24 cellular contexts compared by ENCODE assay signal in the genomic region with DNA sequence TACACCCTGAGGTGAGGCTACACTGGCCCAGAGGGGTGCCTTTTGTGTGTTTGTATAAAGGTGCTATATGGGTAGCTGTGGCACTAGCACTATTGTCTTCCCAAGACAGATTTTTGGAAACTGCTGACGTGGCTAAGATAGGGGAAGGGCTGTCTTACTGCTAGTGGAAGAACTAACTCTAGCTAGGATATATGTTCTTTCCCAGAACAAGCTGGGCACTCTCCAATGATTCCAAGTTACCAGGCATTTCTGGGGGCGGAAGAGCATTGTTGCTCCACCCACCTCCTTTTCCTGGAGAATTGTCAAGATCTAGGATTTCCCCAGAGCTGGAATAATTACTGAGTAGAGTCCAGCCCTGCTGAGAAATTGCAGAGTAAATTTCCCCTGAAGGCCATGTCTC.
A peak's percentile ranks its signal among the peaks of the same experiment; 100 is the strongest.
DNase-seq lines count a peak whose midpoint lies in the region; ATAC-seq, FAIRE-seq and TF ChIP-seq lines count a peak whose summit lies in the region.
"Had no signal": no experiment of that assay in that cellular context is flagged by ENCODE, and none has a peak within 500 bp of the region (broad histone marks: within the 10 kb centered on the region; RNA-seq: fewer than 3 reads in every experiment).

No MANE protein-coding gene starts in this region.

- H2BK5ac ChIP-seq in IMR-90 (ENCODE audit: low read depth, low read length, poor library complexity, severe bottlenecking), result no peak overlapping the region

- H2AK5ac ChIP-seq in IMR-90 (ENCODE audit: low read depth, low read length), result no peak overlapping the region

- H4K5ac ChIP-seq in IMR-90 (ENCODE audit: low read depth, low read length), result no peak overlapping the region

- H3K4me1 Mint-ChIP-seq in astrocyte (ENCODE audit: low read depth, unreplicated experiment), result peaks cover 7% of the 10 kb centered on the region
- H3K4me1 Mint-ChIP-seq: immature natural killer cell had no signal

- no peak overlapping the region for H3K4me2 ChIP-seq in IMR-90 (ENCODE audit: low read depth, low read length)
- no peak overlapping the region for H3K4me2 ChIP-seq in astrocyte (ENCODE audit: low read length)
- no peak overlapping the region for H3K4me2 ChIP-seq in osteoblast (ENCODE audit: insufficient read depth, low read length)

- no peak overlapping the region for H3K9ac ChIP-seq in IMR-90 (ENCODE audit: low read depth, low read length)
- H3K9ac ChIP-seq in astrocyte (ENCODE audit: low read length), result no peak overlapping the region

- in situ Hi-C loops in IMR-90 (cut with MboI; ENCODE audit: low sequenced_read_pairs), result no loop called here

- H3K27me3 ChIP-seq in IMR-90 (ENCODE audit: control insufficient read depth, insufficient read depth, low read length) (no peaks in the 10 kb centered on the region), astrocyte (ENCODE audit: insufficient read depth, low read length) (no peaks in the 10 kb centered on the region), foreskin keratinocyte (no peaks in the 10 kb centered on the region), suprapubic skin (no peaks in the 10 kb centered on the region), osteoblast (ENCODE audit: insufficient read depth, low read length) (no peaks in the 10 kb centered on the region)
- H3K27me3 ChIP-seq: esophagus muscularis mucosa, heart left ventricle, right atrium auricular region, thyroid gland had no signal

- H3K79me2 ChIP-seq in astrocyte (ENCODE audit: insufficient read depth, low read length) (no peaks in the 10 kb centered on the region), osteoblast (ENCODE audit: insufficient read depth, low read length) (no peaks in the 10 kb centered on the region)

- no peak overlapping the region for H2AK9ac ChIP-seq in IMR-90 (replicated peaks; ENCODE audit: low read depth, low read length, poor library complexity)

- H4K91ac ChIP-seq in IMR-90 (ENCODE audit: insufficient read depth, low read depth, low read length), result no peak overlapping the region

- H3K18ac ChIP-seq in IMR-90 (ENCODE audit: low read depth, low read length), result no peak overlapping the region

- H3K27me3 Mint-ChIP-seq in astrocyte (ENCODE audit: low read depth, unreplicated experiment), result no peaks in the 10 kb centered on the region
- H3K27me3 Mint-ChIP-seq: activated CD8-positive, alpha-beta T cell treated with anti-CD3 and anti-CD28 coated beads for 36 hours had no signal

- no peak overlapping the region for H3K4me3 Mint-ChIP-seq in astrocyte (ENCODE audit: unreplicated experiment)
- H3K4me3 Mint-ChIP-seq: activated CD8-positive, alpha-beta T cell treated with anti-CD3 and anti-CD28 coated beads for 36 hours; CD8-positive, alpha-beta T cell; immature natural killer cell had no signal

- H3K4ac ChIP-seq in IMR-90 (ENCODE audit: low read depth, low read length), result no peak overlapping the region

- ATAC-seq in IMR-90 (ENCODE audit: low read depth) (no peak; the same call in 1 of the 2 replicates), foreskin keratinocyte (peak; percentile 2), HG02970 (IDR thresholded peaks at IDR 0.05; ENCODE audit: low FRiP score, unreplicated experiment) (no peak)
- ATAC-seq: activated CD8-positive, alpha-beta T cell treated with anti-CD3 and anti-CD28 coated beads for 36 hours; CD8-positive, alpha-beta T cell; heart left ventricle had no signal

- intact Hi-C loops in IMR-90 (cut with micrococcal nuclease), result no loop called here

- H3K4me1 ChIP-seq in IMR-90 (ENCODE audit: control insufficient read depth, insufficient read depth, low read length) (peaks cover 6% of the 10 kb centered on the region), astrocyte (ENCODE audit: insufficient read depth, low read length) (no peaks in the 10 kb centered on the region), foreskin keratinocyte (peaks cover 28% of the 10 kb centered on the region), suprapubic skin (peaks cover 30% of the 10 kb centered on the region), osteoblast (ENCODE audit: insufficient read depth, low read length) (peaks cover 5% of the 10 kb centered on the region)
- H3K4me1 ChIP-seq: esophagus muscularis mucosa, heart left ventricle, right atrium auricular region, thyroid gland had no signal

- H4K8ac ChIP-seq in IMR-90 (ENCODE audit: low read depth in 2 of 2, low read length in 2 of 2), result no peak overlapping the region

- no TSS peak for BruUV-seq in IMR-90 (replicated peaks; lab: Mats Ljungman, UMichigan)

- DNase-seq in IMR-90 (peak; percentile 16), astrocyte (ENCODE audit: low read depth) (peak; percentile 52), foreskin keratinocyte (peak in 1 of 2 donors; percentile 24), suprapubic skin (ENCODE audit: low spot score in 2 of 2) (no peak), frontal cortex (ENCODE audit: low spot score in 2 of 2) (no peak), osteoblast (ENCODE audit: insufficient read length, low spot score, missing footprints) (no peak)
- DNase-seq: activated CD4-positive, CD25-positive, alpha-beta regulatory T cell; activated CD8-positive, alpha-beta T cell treated with anti-CD3 and anti-CD28 coated beads for 36 hours; amniotic stem cell; CD8-positive, alpha-beta T cell; central memory CD4-positive, alpha-beta T cell; GOT3; heart left ventricle; immature natural killer cell; Karpas-422; NCI-H1092 treated with DMSO at 0.1 percent for 48 hours; NCI-H2081 treated with DMSO at 0.1 percent for 48 hours; NCI-H524; T1000; thyroid gland had no signal

- no peak overlapping the region for H2BK120ac ChIP-seq in IMR-90 (ENCODE audit: low read depth, low read length)

- H3K4me3 ChIP-seq in IMR-90 (ENCODE audit: insufficient read depth, low read depth, low read length) (no peak overlapping the region), astrocyte (ENCODE audit: insufficient read depth, low read depth, low read length) (no peak overlapping the region), suprapubic skin (no peak overlapping the region), osteoblast (ENCODE audit: insufficient read depth, low read length) (no peak overlapping the region)
- H3K4me3 ChIP-seq: esophagus muscularis mucosa, heart left ventricle, right atrium auricular region, thyroid gland had no signal

- H2BK20ac ChIP-seq in IMR-90 (ENCODE audit: low read depth, low read length), result no peak overlapping the region

- H3K27ac Mint-ChIP-seq in astrocyte (ENCODE audit: unreplicated experiment), result no peak overlapping the region
- H3K27ac Mint-ChIP-seq: activated CD8-positive, alpha-beta T cell treated with anti-CD3 and anti-CD28 coated beads for 36 hours; CD8-positive, alpha-beta T cell; immature natural killer cell had no signal

- no peaks in the 10 kb centered on the region for H3K9me3 Mint-ChIP-seq in astrocyte (ENCODE audit: unreplicated experiment)
- H3K9me3 Mint-ChIP-seq: activated CD8-positive, alpha-beta T cell treated with anti-CD3 and anti-CD28 coated beads for 36 hours; CD8-positive, alpha-beta T cell had no signal

- H3K9me3 ChIP-seq in IMR-90 (ENCODE audit: control insufficient read depth, insufficient read depth, low read length) (no peaks in the 10 kb centered on the region), astrocyte (ENCODE audit: insufficient read depth, low read depth, low read length) (no peaks in the 10 kb centered on the region), suprapubic skin (no peaks in the 10 kb centered on the region), osteoblast (ENCODE audit: low read depth, low read length) (no peaks in the 10 kb centered on the region)
- H3K9me3 ChIP-seq: esophagus muscularis mucosa, heart left ventricle, right atrium auricular region, thyroid gland had no signal

- FAIRE-seq in astrocyte (lab: Jason Lieb, UNC) (no peak), frontal cortex (lab: Jason Lieb, UNC) (no peak)
- FAIRE-seq: GM12891 had no signal

- H3K36me3 ChIP-seq in IMR-90 (ENCODE audit: control insufficient read depth, insufficient read depth, low read length) (no peaks in the 10 kb centered on the region), astrocyte (ENCODE audit: insufficient read depth, low read length) (no peaks in the 10 kb centered on the region), suprapubic skin (no peaks in the 10 kb centered on the region), osteoblast (ENCODE audit: insufficient read depth, low read length) (no peaks in the 10 kb centered on the region)
- H3K36me3 ChIP-seq: esophagus muscularis mucosa, heart left ventricle, right atrium auricular region, thyroid gland had no signal

- dilution Hi-C loops in IMR-90 (cut with HindIII; ENCODE audit: low sequenced_read_pairs, unreplicated experiment), result no loop called here

- H3K14ac ChIP-seq in IMR-90 (replicated peaks; ENCODE audit: low read depth, low read length), result no peak overlapping the region

- no peak for TF ChIP-seq RAD21 in IMR-90 (IDR thresholded peaks at IDR 0.05; ENCODE audit: low read length)

- no peaks in the 10 kb centered on the region for H3K79me1 ChIP-seq in IMR-90 (ENCODE audit: low read depth in 1 of 2, low read length in 2 of 2)

- H2BK15ac ChIP-seq in IMR-90 (ENCODE audit: low read depth, low read length), result no peak overlapping the region

- no peak overlapping the region for H3K27ac ChIP-seq in IMR-90 (ENCODE audit: insufficient read depth, low read length)
- H3K27ac ChIP-seq in astrocyte (ENCODE audit: low read depth, low read length), result no peak overlapping the region
- H3K27ac ChIP-seq in foreskin keratinocyte, result peak overlapping the region; percentile 96
- peak overlapping the region; percentile 81 for H3K27ac ChIP-seq in suprapubic skin
- no peak overlapping the region for H3K27ac ChIP-seq in osteoblast (ENCODE audit: low read depth, low read length)
- H3K27ac ChIP-seq: esophagus muscularis mucosa, heart left ventricle, right atrium auricular region, thyroid gland had no signal

- no peak overlapping the region for H3K56ac ChIP-seq in IMR-90 (ENCODE audit: extremely low read depth, insufficient read depth, low read length)

- WGBS in IMR-90 (ENCODE audit: extremely low coverage in 2 of 2, insufficient read length in 1 of 2), 2 experiments, result no CpG with 5 or more reads among the region's 2 CpGs
- WGBS in suprapubic skin, result 38% methylated on average over 2 of the region's 2 CpGs

- peak overlapping the region; percentile 40 for H2AFZ ChIP-seq in IMR-90 (replicated peaks; ENCODE audit: low read length, poor library complexity)
- no peak overlapping the region for H2AFZ ChIP-seq in astrocyte (ENCODE audit: low read depth, low read length)
- no peak overlapping the region for H2AFZ ChIP-seq in osteoblast (ENCODE audit: low read length)

- CTCF ChIA-PET in IMR-90 (lab: Yijun Ruan, JAX), result interaction anchor here (0.6 kb wide), 1 partner anchor 357 kb away, joined by 3 read pairs; no protein-coding TSS in a partner anchor

- TF ChIP-seq CTCF in IMR-90 (conservative IDR thresholded peaks at IDR 0.05; ENCODE audit: low read depth, low read length), result no peak
- no peak for TF ChIP-seq CTCF in astrocyte (IDR thresholded peaks at IDR 0.05; ENCODE audit: insufficient read depth, low read depth, low read length)
- no peak for TF ChIP-seq CTCF in foreskin keratinocyte (conservative IDR thresholded peaks at IDR 0.05)
- TF ChIP-seq CTCF in suprapubic skin (IDR thresholded peaks at IDR 0.05), result no peak
- TF ChIP-seq CTCF in osteoblast (IDR thresholded peaks at IDR 0.05; ENCODE audit: extremely low read depth, low read depth, low read length), result no peak

- no peaks in the 10 kb centered on the region for H3K36me3 Mint-ChIP-seq in astrocyte (ENCODE audit: low read depth, unreplicated experiment)
- H3K36me3 Mint-ChIP-seq: CD8-positive, alpha-beta T cell; immature natural killer cell had no signal

- no peak overlapping the region for H3K23ac ChIP-seq in IMR-90 (ENCODE audit: low read depth, low read length)

- POLR2A ChIA-PET in IMR-90 (lab: Charles Lee; ENCODE audit: unreplicated experiment), result no interaction called here

- H3K9me1 ChIP-seq in IMR-90 (ENCODE audit: insufficient read depth, low read length), result no peaks in the 10 kb centered on the region

- H4K20me1 ChIP-seq in IMR-90 (ENCODE audit: insufficient read depth, low read length), result no peaks in the 10 kb centered on the region
- no peaks in the 10 kb centered on the region for H4K20me1 ChIP-seq in astrocyte (ENCODE audit: insufficient read depth, low read length)
- no peaks in the 10 kb centered on the region for H4K20me1 ChIP-seq in osteoblast (ENCODE audit: insufficient read depth, low read length)

- no peak for TF ChIP-seq EP300 in suprapubic skin (IDR thresholded peaks at IDR 0.05)

- TF ChIP-seq POLR2A in IMR-90 (IDR thresholded peaks at IDR 0.05; ENCODE audit: low read depth, low read length) (no peak), suprapubic skin (IDR thresholded peaks at IDR 0.05) (no peak)

Comparison
In these comparisons a context has a peak if more than half of its experiments do, and no peak if none do; other contexts are left out.
1. DNase-seq: peak in IMR-90 (single experiment) and astrocyte (single experiment); none in suprapubic skin (0 of 2), frontal cortex (0 of 2) and osteoblast (single experiment).
2. H3K27ac ChIP-seq: peak in foreskin keratinocyte (single experiment) and suprapubic skin (single experiment); none in IMR-90 (single experiment), astrocyte (single experiment) and osteoblast (single experiment).